ENCODE assay signal across 8 cellular contexts in genomic region chr2:191020742-191021381, GRCh38. TPM values are rescaled to one million over a fixed set of nuclear protein-coding genes. Genes with fewer than 3 reads are reported as not detected.
A peak's percentile ranks its signal among the peaks of the same experiment; 100 is the strongest.
DNase-seq lines count a peak whose midpoint lies in the region; ATAC-seq and TF ChIP-seq lines count a peak whose summit lies in the region.

No MANE protein-coding gene starts in this region.

- no peaks in the 10 kb centered on the region for H3K9me3 Mint-ChIP-seq in CD8-positive, alpha-beta T cell
- peaks cover 5% of the 10 kb centered on the region for H3K9me3 Mint-ChIP-seq in activated T-helper 1 cell treated with anti-CD3 and anti-CD28 coated beads, Interleukin-12 subunit alpha, Interleukin-12 subunit beta, Interleukin-2, Interleukin-4 antibody, amounts not matched to agents 30 ng/mL and 10 ng/mL and 1 ng/mL, durations not matched to agents 14 hours and 24 hours and 36 hours

- peaks cover 47% of the 10 kb centered on the region for H3K4me1 ChIP-seq in CD8-positive, alpha-beta T cell (ENCODE audit: insufficient read depth, low read length)
- H3K4me1 ChIP-seq in SJSA1 (replicated peaks), result peaks cover 38% of the 10 kb centered on the region
- H3K4me1 ChIP-seq in lung (ENCODE audit: control insufficient read depth in 2 of 2, insufficient read depth in 2 of 2, low read length in 2 of 2), result peaks cover 0 to 8% of the 10 kb centered on the region in 2 donors
- peaks cover 30% of the 10 kb centered on the region for H3K4me1 ChIP-seq in thymus (ENCODE audit: control insufficient read depth, insufficient read depth, low read length)

- peak overlapping the region; percentile 73 for H3K4me3 ChIP-seq in CD8-positive, alpha-beta T cell (ENCODE audit: low read depth, low read length)
- H3K4me3 ChIP-seq in SJSA1 (peak overlapping the region; percentile 56), choroid plexus epithelial cell (ENCODE audit: low read depth, low read length) (peak overlapping the region; percentile 79), lung (peak overlapping the region; percentile 80), thymus (ENCODE audit: low read length) (peak overlapping the region; percentile 67)

- no peak overlapping the region for H3K4me3 Mint-ChIP-seq in CD8-positive, alpha-beta T cell
- H3K4me3 Mint-ChIP-seq in activated T-helper 1 cell treated with anti-CD3 and anti-CD28 coated beads, Interleukin-12 subunit alpha, Interleukin-12 subunit beta, Interleukin-2, Interleukin-4 antibody, amounts not matched to agents 30 ng/mL and 10 ng/mL and 1 ng/mL, durations not matched to agents 14 hours and 24 hours and 36 hours, result no peak overlapping the region

- H3K4me1 Mint-ChIP-seq in CD8-positive, alpha-beta T cell (ENCODE audit: low read depth), result peaks cover 28% of the 10 kb centered on the region
- H3K4me1 Mint-ChIP-seq in activated T-helper 1 cell treated with anti-CD3 and anti-CD28 coated beads, Interleukin-12 subunit alpha, Interleukin-12 subunit beta, Interleukin-2, Interleukin-4 antibody, amounts not matched to agents 30 ng/mL and 10 ng/mL and 1 ng/mL, durations not matched to agents 14 hours and 24 hours and 36 hours (ENCODE audit: low read depth), result peaks cover 49% of the 10 kb centered on the region

- peak in 2 of 7 experiments; percentile 36 to 43 for DNase-seq in CD8-positive, alpha-beta T cell
- DNase-seq in SJSA1 (ENCODE audit: low read depth in 1 of 2, low spot score in 2 of 2) (peak in 1 of 2 experiments; percentile 73), choroid plexus epithelial cell (ENCODE audit: low read depth) (peak; percentile 91), lung (ENCODE audit: low spot score) (peak; percentile 61)
- no peak for DNase-seq in activated T-helper 1 cell treated with anti-CD3 and anti-CD28 coated beads, Interleukin-12 subunit alpha, Interleukin-12 subunit beta, Interleukin-2, Interleukin-4 antibody, amounts not matched to agents 30 ng/mL and 10 ng/mL and 1 ng/mL, durations not matched to agents 14 hours and 24 hours and 36 hours (ENCODE audit: low spot score)

- no peak for ATAC-seq in CD8-positive, alpha-beta T cell
- peak; percentile 13 for ATAC-seq in GM19328 (IDR thresholded peaks at IDR 0.05; ENCODE audit: unreplicated experiment)
- ATAC-seq in HG03354 (IDR thresholded peaks at IDR 0.05; ENCODE audit: poor library complexity, severe bottlenecking, unreplicated experiment), result peak; percentile 30
- ATAC-seq in lung (ENCODE audit: insufficient read depth, low FRiP score), result peak; percentile 51

- POLR2A ChIA-PET in CD8-positive, alpha-beta T cell (lab: Charles Lee), result interaction anchor here (0.6 to 2.5 kb wide), 15 partner anchors 7 to 657 kb away, joined by 3 to 20 read pairs (median 4); partner anchors contain the start of genes GLS, NABP1 and STAT4

- H3K27ac ChIP-seq in CD8-positive, alpha-beta T cell (ENCODE audit: low read depth, low read length), result peak overlapping the region; percentile 62
- H3K27ac ChIP-seq in SJSA1 (peak overlapping the region; percentile 98), lung (ENCODE audit: low read depth in 1 of 2, low read length in 1 of 2) (peak overlapping the region; percentile 94 to 98), thymus (ENCODE audit: low read depth) (peak overlapping the region; percentile 97)

- H3K27me3 Mint-ChIP-seq in CD8-positive, alpha-beta T cell (ENCODE audit: low read depth), result no peaks in the 10 kb centered on the region
- H3K27me3 Mint-ChIP-seq in activated T-helper 1 cell treated with anti-CD3 and anti-CD28 coated beads, Interleukin-12 subunit alpha, Interleukin-12 subunit beta, Interleukin-2, Interleukin-4 antibody, amounts not matched to agents 30 ng/mL and 10 ng/mL and 1 ng/mL, durations not matched to agents 14 hours and 24 hours and 36 hours (ENCODE audit: insufficient read depth), result peaks cover 2% of the 10 kb centered on the region

- H3K36me3 Mint-ChIP-seq in CD8-positive, alpha-beta T cell, result peaks cover 2% of the 10 kb centered on the region
- peaks cover 6% of the 10 kb centered on the region for H3K36me3 Mint-ChIP-seq in activated T-helper 1 cell treated with anti-CD3 and anti-CD28 coated beads, Interleukin-12 subunit alpha, Interleukin-12 subunit beta, Interleukin-2, Interleukin-4 antibody, amounts not matched to agents 30 ng/mL and 10 ng/mL and 1 ng/mL, durations not matched to agents 14 hours and 24 hours and 36 hours (ENCODE audit: low read depth)

- no peak overlapping the region for H3K27ac Mint-ChIP-seq in CD8-positive, alpha-beta T cell
- H3K27ac Mint-ChIP-seq in activated T-helper 1 cell treated with anti-CD3 and anti-CD28 coated beads, Interleukin-12 subunit alpha, Interleukin-12 subunit beta, Interleukin-2, Interleukin-4 antibody, amounts not matched to agents 30 ng/mL and 10 ng/mL and 1 ng/mL, durations not matched to agents 14 hours and 24 hours and 36 hours, result no peak overlapping the region

- 6 to 11% methylated on average over 14 of the region's 14 CpGs for WGBS in lung, 2 donors
- 22% methylated on average over 14 of the region's 14 CpGs for WGBS in thymus

- CTCF ChIA-PET in CD8-positive, alpha-beta T cell (lab: Charles Lee), result interaction anchor here (0.8 to 2.3 kb wide), 7 partner anchors 8 to 240 kb away, joined by 3 to 9 read pairs (median 4); no protein-coding TSS in a partner anchor

- H3K9me3 ChIP-seq in CD8-positive, alpha-beta T cell (ENCODE audit: low read length), result no peaks in the 10 kb centered on the region
- H3K9me3 ChIP-seq in SJSA1 (replicated peaks), result no peaks in the 10 kb centered on the region
- no peaks in the 10 kb centered on the region for H3K9me3 ChIP-seq in lung (ENCODE audit: control insufficient read depth in 2 of 2, insufficient read depth in 1 of 2, low read length in 1 of 2)
- no peaks in the 10 kb centered on the region for H3K9me3 ChIP-seq in thymus (ENCODE audit: control insufficient read depth)

- intact Hi-C loops in CD8-positive, alpha-beta T cell (cut with DNase I, micrococcal nuclease), result loop anchor here (1.0 to 10.0 kb wide), 8 partner anchors 9 to 654 kb away; partner anchors contain the start of genes MFSD6 (in 2 of the 2), GLS (in 1 of the 2), NAB1 (in 1 of the 2) and NABP1 (in 1 of the 2)
- intact Hi-C loops in activated T-helper 1 cell treated with anti-CD3 and anti-CD28 coated beads, Interleukin-12 subunit alpha, Interleukin-12 subunit beta, Interleukin-2, Interleukin-4 antibody, amounts not matched to agents 30 ng/mL and 10 ng/mL and 1 ng/mL, durations not matched to agents 14 hours and 24 hours and 36 hours (cut with micrococcal nuclease), result loop anchor here (1.0 to 10.0 kb wide), 13 partner anchors 9 to 1239 kb away; partner anchors contain the start of genes HIBCH, NABP1, ORMDL1 and PMS1

- no peaks in the 10 kb centered on the region for H3K36me3 ChIP-seq in CD8-positive, alpha-beta T cell (ENCODE audit: insufficient read depth, low read length)
- H3K36me3 ChIP-seq in SJSA1 (no peaks in the 10 kb centered on the region), lung (ENCODE audit: control insufficient read depth in 2 of 2, insufficient read depth in 2 of 2, low read length in 2 of 2) (no peaks in the 10 kb centered on the region), thymus (ENCODE audit: control insufficient read depth, insufficient read depth) (no peaks in the 10 kb centered on the region)

- H3K27me3 ChIP-seq in CD8-positive, alpha-beta T cell (ENCODE audit: insufficient read depth, low read length), result no peaks in the 10 kb centered on the region
- H3K27me3 ChIP-seq in SJSA1 (replicated peaks) (no peaks in the 10 kb centered on the region), lung (ENCODE audit: control insufficient read depth, insufficient read depth) (no peaks in the 10 kb centered on the region), thymus (ENCODE audit: control insufficient read depth, insufficient read depth) (no peaks in the 10 kb centered on the region)

- TF ChIP-seq CTCF in CD8-positive, alpha-beta T cell (IDR thresholded peaks at IDR 0.05), result no peak
- TF ChIP-seq CTCF in choroid plexus epithelial cell (conservative IDR thresholded peaks at IDR 0.05; ENCODE audit: low read depth, low read length) (no peak), lung (IDR thresholded peaks at IDR 0.05; ENCODE audit: control extremely low read depth, extremely low read depth) (no peak)

RNA-seq across cellular contexts. Expression of gene STAT1, which starts 6.9 kb away (rescaled TPM):
- total RNA-seq in CD8-positive, alpha-beta T cell, result 10 to 100 TPM; 66.7 to 69.9 TPM
- 89.5 and 108 TPM in 2 replicates for total RNA-seq in SJSA1 (2014; rRNA removed; shearing (Covaris generic))
- 10 to 100 TPM; 72.4 to 80.1 TPM for total RNA-seq in lung
- 10 to 100 TPM; 21.6 to 75.9 TPM for polyA plus RNA-seq in lung
- 77.8 TPM for polyA plus RNA-seq in thymus
- total RNA-seq in activated T-helper 1 cell treated with anti-CD3 and anti-CD28 coated beads, Interleukin-12 subunit alpha, Interleukin-12 subunit beta, Interleukin-2, Interleukin-4 antibody, amounts not matched to agents 30 ng/mL and 10 ng/mL and 1 ng/mL, durations not matched to agents 14 hours and 24 hours and 36 hours, result 129 and 136 TPM in 2 replicates
